Comparison of ENCODE assay signal across 8 cellular contexts in genomic region chr5:119411291-119411934, GRCh38. TPM values are rescaled to one million over a fixed set of nuclear protein-coding genes. Genes with fewer than 3 reads are reported as not detected.
DNase-seq lines count a peak whose midpoint lies in the region; ATAC-seq, FAIRE-seq and TF ChIP-seq lines count a peak whose summit lies in the region.

No MANE protein-coding gene starts in this region.

- 21% methylated on average over 9 of the region's 9 CpGs for WGBS in A549 (ENCODE audit: missing lambda C conversion rate)

- ATAC-seq in A549, result peak; percentile 66 to 72
- peak; percentile 44 for ATAC-seq in activated naive CD8-positive, alpha-beta T cell treated with anti-CD3 and anti-CD28 coated beads, Interleukin-2, amount 50 U/mL, for 24 hours
- no peak for ATAC-seq in GM21529 (IDR thresholded peaks at IDR 0.05; ENCODE audit: unreplicated experiment)
- ATAC-seq in HG02870 (IDR thresholded peaks at IDR 0.05; ENCODE audit: unreplicated experiment), result no peak

- H3K27me3 ChIP-seq in kidney epithelial cell (ENCODE audit: control insufficient read depth, insufficient read depth, low read length) (no peaks in the 10 kb centered on the region), tibial artery (no peaks in the 10 kb centered on the region)

- POLR2A ChIA-PET in A549 (lab: Yijun Ruan, JAX), result interaction anchor here (2.0 to 3.3 kb wide), 3 partner anchors 143 to 423 kb away, joined by 5 to 22 read pairs (median 11); partner anchors contain the start of genes DMXL1 and DTWD2

- peaks cover 9% of the 10 kb centered on the region for H3K27me3 Mint-ChIP-seq in HFFc6 (ENCODE audit: insufficient read depth)
- no peaks in the 10 kb centered on the region for H3K27me3 Mint-ChIP-seq in activated naive CD8-positive, alpha-beta T cell treated with anti-CD3 and anti-CD28 coated beads, Interleukin-2, amount 50 U/mL, for 24 hours

- peak overlapping the region; percentile 80 for H3K4me2 ChIP-seq in A549

- H3K9me3 ChIP-seq in A549, result no peaks in the 10 kb centered on the region
- no peaks in the 10 kb centered on the region for H3K9me3 ChIP-seq in tibial artery

- H3K36me3 Mint-ChIP-seq in HFFc6 (ENCODE audit: low read depth), result no peaks in the 10 kb centered on the region
- H3K36me3 Mint-ChIP-seq in activated naive CD8-positive, alpha-beta T cell treated with anti-CD3 and anti-CD28 coated beads, Interleukin-2, amount 50 U/mL, for 24 hours (ENCODE audit: low read depth), result no peaks in the 10 kb centered on the region

- no peak for FAIRE-seq in A549 (lab: Jason Lieb, UNC)

- TF ChIP-seq RAD21 in A549 (conservative IDR thresholded peaks at IDR 0.05 in 1 of 2, IDR thresholded peaks at IDR 0.05 in 1 of 2), result no peak

- H3K27ac Mint-ChIP-seq in HFFc6, result peak overlapping the region; percentile 87
- H3K27ac Mint-ChIP-seq in activated naive CD8-positive, alpha-beta T cell treated with anti-CD3 and anti-CD28 coated beads, Interleukin-2, amount 50 U/mL, for 24 hours, result peak overlapping the region; percentile 88

- peak overlapping the region; percentile 91 for H3K4me3 Mint-ChIP-seq in HFFc6
- peak overlapping the region; percentile 88 for H3K4me3 Mint-ChIP-seq in activated naive CD8-positive, alpha-beta T cell treated with anti-CD3 and anti-CD28 coated beads, Interleukin-2, amount 50 U/mL, for 24 hours

- H3K36me3 ChIP-seq in kidney epithelial cell (ENCODE audit: control insufficient read depth, insufficient read depth, low read length) (no peaks in the 10 kb centered on the region), tibial artery (no peaks in the 10 kb centered on the region)

- H3K27ac ChIP-seq in A549 (peak overlapping the region; percentile 73 to 85), tibial artery (peak overlapping the region; percentile 71 to 77)

- peaks cover 17% of the 10 kb centered on the region for H3K4me1 Mint-ChIP-seq in HFFc6 (ENCODE audit: low read depth)
- peaks cover 57% of the 10 kb centered on the region for H3K4me1 Mint-ChIP-seq in activated naive CD8-positive, alpha-beta T cell treated with anti-CD3 and anti-CD28 coated beads, Interleukin-2, amount 50 U/mL, for 24 hours

- H3K4me3 ChIP-seq in A549 (peak overlapping the region; percentile 49), kidney epithelial cell (ENCODE audit: low read depth, low read length) (peak overlapping the region; percentile 46), tibial artery (peak overlapping the region; percentile 48 to 55)

- H3K4me1 ChIP-seq in A549 (peaks cover 14% of the 10 kb centered on the region; the same call in 2 of the 3 replicates), tibial artery (peaks cover 0 to 17% (median 3%) of the 10 kb centered on the region in 4 donors)

- no peak for TF ChIP-seq POLR2A in A549 (IDR thresholded peaks at IDR 0.05; ENCODE audit: low read length)

- TF ChIP-seq CTCF in A549 (IDR thresholded peaks at IDR 0.05), result no peak
- no peak for TF ChIP-seq CTCF in HFFc6 (IDR thresholded peaks at IDR 0.05)
- no peak for TF ChIP-seq CTCF in kidney epithelial cell (IDR thresholded peaks at IDR 0.05; ENCODE audit: insufficient read depth, low read length, poor library complexity, severe bottlenecking)
- TF ChIP-seq CTCF in tibial artery (IDR thresholded peaks at IDR 0.05), result no peak

- TF ChIP-seq EP300 in A549 (IDR thresholded peaks at IDR 0.05), result no peak

- DNase-seq in A549 (ENCODE audit: low read depth in 1 of 2, low spot score in 1 of 2), result no peak
- peak; percentile 73 for DNase-seq in HFFc6
- no peak for DNase-seq in activated naive CD8-positive, alpha-beta T cell treated with anti-CD3 and anti-CD28 coated beads, Interleukin-2, amount 50 U/mL, for 24 hours
- DNase-seq in kidney epithelial cell (ENCODE audit: low read depth), result no peak
- DNase-seq in tibial artery, result no peak
- DNase-seq in amygdala (lab: John Stamatoyannopoulos, UW), result no peak

- CTCF ChIA-PET in A549 (lab: Yijun Ruan, JAX), result interaction anchor here (0.6 to 8.9 kb wide), 87 partner anchors 11 to 619 kb away, joined by 3 to 173 read pairs (median 6); partner anchors contain the start of genes DMXL1, DTWD2 and TNFAIP8

- peaks cover 4% of the 10 kb centered on the region; the same call in 1 of the 2 replicates for H3K9me3 Mint-ChIP-seq in HFFc6
- H3K9me3 Mint-ChIP-seq in activated naive CD8-positive, alpha-beta T cell treated with anti-CD3 and anti-CD28 coated beads, Interleukin-2, amount 50 U/mL, for 24 hours, result no peaks in the 10 kb centered on the region

- intact Hi-C loops in tibial artery (cut with DNase I; ENCODE audit: low total_unique reads), result loop anchor here (5.0 to 10.0 kb wide), 3 partner anchors 144 to 424 kb away; partner anchors contain the start of genes DMXL1 and DTWD2

TF ChIP-seq in A549, 52 proteins besides CTCF, POLR2A, EP300 and RAD21:
- peak; percentile 51 for TF ChIP-seq MAFK (IDR thresholded peaks at IDR 0.05; ENCODE audit: partially characterized antibody)
- TF ChIP-seq CHD2 (IDR thresholded peaks at IDR 0.05; ENCODE audit: low read length, partially characterized antibody), result no peak

RNA-seq across cellular contexts. Expression of gene HSD17B4, which starts 40.9 kb away (rescaled TPM):
- polyA plus RNA-seq in A549 (2011; rRNA removed) (121 and 175 TPM in 2 replicates), A549 (2017; fragmentation: RNase III; extraction: RNeasy Plus Mini Kit Qiagen cat#74134 plus additional on column Dnase treatment) (105 to 135 TPM (median 134 TPM) in 3 replicates)
- 49.4 and 52.5 TPM in 2 replicates for polyA plus RNA-seq in A549 (2012; cell fraction: cytosol; rRNA removed)
- 27.5 and 84.6 TPM in 2 replicates for polyA plus RNA-seq in A549 (2012; cell fraction: nucleus; rRNA removed)
- 123 and 127 TPM in 2 replicates for polyA minus RNA-seq in A549 (2011; rRNA and poly(A)+ RNA removed)
- 100 to 1,000 TPM in 4 of 6 experiments, 10 to 100 TPM in 2; 93.7 to 139 (median 107) TPM for total RNA-seq in HFFc6 (2021; fragmentation: NEBNext Ultra II Directional; extraction: Animal tissue kit (Norgen Biotek cat#: 25700))
- total RNA-seq in kidney epithelial cell, result 74.0 and 95.2 TPM in 2 replicates

RNA-seq across cellular contexts. Expression of gene TNFAIP8, which starts 55.6 kb away (rescaled TPM):
- polyA plus RNA-seq in A549 (2011; rRNA removed) (30.3 and 35.7 TPM in 2 replicates), A549 (2017; fragmentation: RNase III; extraction: RNeasy Plus Mini Kit Qiagen cat#74134 plus additional on column Dnase treatment) (33.4 to 35.0 TPM (median 34.9 TPM) in 3 replicates)
- 23.2 and 23.9 TPM in 2 replicates for polyA plus RNA-seq in A549 (2012; cell fraction: cytosol; rRNA removed)
- 9.2 and 10.7 TPM in 2 replicates for polyA plus RNA-seq in A549 (2012; cell fraction: nucleus; rRNA removed)
- 10.2 and 13.7 TPM in 2 replicates for polyA minus RNA-seq in A549 (2011; rRNA and poly(A)+ RNA removed)
- total RNA-seq in HFFc6 (2021; fragmentation: NEBNext Ultra II Directional; extraction: Animal tissue kit (Norgen Biotek cat#: 25700)), result 10 to 100 TPM in 4 of 6 experiments, 1 to 10 TPM in 2; 8.0 to 13.9 (median 10.5) TPM
- total RNA-seq in kidney epithelial cell, result 35.8 and 40.0 TPM in 2 replicates

Comparison
In these comparisons a context has a peak if more than half of its experiments do, and no peak if none do; other contexts are left out.
1. ATAC-seq: peak in A549 (2 of 2) and activated naive CD8-positive, alpha-beta T cell treated with anti-CD3 and anti-CD28 coated beads, Interleukin-2, amount 50 U/mL, for 24 hours (single experiment); none in GM21529 (single experiment) and HG02870 (single experiment).
2. Peak in every context shown above with its lines, with median percentiles within 50 percentile points of each other: H3K4me3 ChIP-seq.